In genomic region chr19:50026550-50026906, GRCh38 we compare ENCODE assay signal across 1 cellular context.
TF ChIP-seq lines count a peak whose summit lies in the region.

No MANE protein-coding gene starts in this region.

TF ChIP-seq in GM12878, 131 proteins besides CTCF, POLR2A, EP300 and RAD21 (continued from another document):
- TF ChIP-seq ZBTB4 (CRISPR knock-in tag; IDR thresholded peaks at IDR 0.05) (no peak), TCF7 (IDR thresholded peaks at IDR 0.05; ENCODE audit: borderline replicate concordance) (no peak), ATF2 (IDR thresholded peaks at IDR 0.05; ENCODE audit: low read length) (no peak), ZNF384 (IDR thresholded peaks at IDR 0.05; ENCODE audit: borderline replicate concordance, low read depth, low read length) (no peak)
